Comparison of ENCODE assay signal across 24 cellular contexts in genomic region chr1:53371851-53372250, GRCh38. TPM values are rescaled to one million over a fixed set of nuclear protein-coding genes. Genes with fewer than 3 reads are reported as not detected.
DNase-seq lines count a peak whose midpoint lies in the region; ATAC-seq, FAIRE-seq and TF ChIP-seq lines count a peak whose summit lies in the region.
"Had no signal": no experiment of that assay in that cellular context is flagged by ENCODE, and none has a peak within 500 bp of the region (broad histone marks: within the 10 kb centered on the region; RNA-seq: fewer than 3 reads in every experiment).

No MANE protein-coding gene starts in this region.

- WGBS in esophagus squamous epithelium, 2 donors: 73 to 93% methylated on average over 5 of the region's 5 CpGs

- no peak overlapping the region for H3K4me3 Mint-ChIP-seq in natural killer cell
- no peak overlapping the region for H3K4me3 Mint-ChIP-seq in natural killer cell treated with Interleukin-12 subunit alpha and Interleukin-12 subunit beta and Interleukin-15 and Interleukin-18, amount 100 ng/mL, for 72 hours
- no peak overlapping the region for H3K4me3 Mint-ChIP-seq in nephron progenitor cell
- H3K4me3 Mint-ChIP-seq: effector memory CD8-positive, alpha-beta T cell; naive thymus-derived CD4-positive, alpha-beta T cell had no signal

- no peaks in the 10 kb centered on the region for H3K36me3 ChIP-seq in esophagus squamous epithelium
- H3K36me3 ChIP-seq: SJSA1, upper lobe of left lung had no signal

- H3K9me3 Mint-ChIP-seq in natural killer cell (no peaks in the 10 kb centered on the region), nephron progenitor cell (no peaks in the 10 kb centered on the region)
- no peaks in the 10 kb centered on the region for H3K9me3 Mint-ChIP-seq in natural killer cell treated with Interleukin-12 subunit alpha and Interleukin-12 subunit beta and Interleukin-15 and Interleukin-18, amount 100 ng/mL, for 72 hours
- H3K9me3 Mint-ChIP-seq: effector memory CD8-positive, alpha-beta T cell; naive thymus-derived CD4-positive, alpha-beta T cell had no signal

- ATAC-seq in natural killer cell: no peak
- ATAC-seq in natural killer cell treated with Interleukin-12 subunit alpha and Interleukin-12 subunit beta and Interleukin-15 and Interleukin-18, amount 100 ng/mL, for 72 hours: no peak
- ATAC-seq: effector memory CD8-positive, alpha-beta T cell; naive thymus-derived CD4-positive, alpha-beta T cell had no signal

- no peaks in the 10 kb centered on the region for H3K27me3 Mint-ChIP-seq in natural killer cell (ENCODE audit: low read depth in 2 of 2)
- H3K27me3 Mint-ChIP-seq in natural killer cell treated with Interleukin-12 subunit alpha and Interleukin-12 subunit beta and Interleukin-15 and Interleukin-18, amount 100 ng/mL, for 72 hours: no peaks in the 10 kb centered on the region
- peaks cover 18% of the 10 kb centered on the region for H3K27me3 Mint-ChIP-seq in nephron progenitor cell (ENCODE audit: low read depth, poor library complexity)

- H3K36me3 Mint-ChIP-seq in natural killer cell (no peaks in the 10 kb centered on the region), nephron progenitor cell (ENCODE audit: low read depth) (no peaks in the 10 kb centered on the region)
- no peaks in the 10 kb centered on the region for H3K36me3 Mint-ChIP-seq in natural killer cell treated with Interleukin-12 subunit alpha and Interleukin-12 subunit beta and Interleukin-15 and Interleukin-18, amount 100 ng/mL, for 72 hours

- DNase-seq in natural killer cell (peak; percentile 9), ecto neural progenitor cell (ENCODE audit: low spot score) (peak; percentile 24), nephron progenitor cell (no peak), UCSD-AML1 (lab: John Stamatoyannopoulos, UW; ENCODE audit: unreplicated experiment) (no peak), esophagus squamous epithelium (lab: John Stamatoyannopoulos, UW) (no peak), GM19239 (ENCODE audit: insufficient read length, low spot score) (no peak), pons (ENCODE audit: low spot score) (no peak)
- DNase-seq in natural killer cell treated with Interleukin-12 subunit alpha and Interleukin-12 subunit beta and Interleukin-15 and Interleukin-18, amount 100 ng/mL, for 72 hours (ENCODE audit: low spot score): no peak
- DNase-seq: activated CD4-positive, alpha-beta T cell treated with anti-CD3 and anti-CD28 coated beads for 1 hour; activated naive CD4-positive, alpha-beta T cell treated with anti-CD3 and anti-CD28 coated beads, Interleukin-2, amount 50 U/mL, for 16 hours; DMS53; effector memory CD8-positive, alpha-beta T cell; midbrain; NCI-H1105 treated with DMSO at 0.1 percent for 48 hours; NCI-H1930; NCI-H345 had no signal

- intact Hi-C loops in natural killer cell (cut with micrococcal nuclease) (no loop called here), esophagus squamous epithelium (cut with DNase I) (no loop called here)

- peaks cover 9 to 13% of the 10 kb centered on the region in 2 donors for H3K4me1 Mint-ChIP-seq in natural killer cell
- peaks cover 10 to 13% of the 10 kb centered on the region in 2 donors for H3K4me1 Mint-ChIP-seq in natural killer cell treated with Interleukin-12 subunit alpha and Interleukin-12 subunit beta and Interleukin-15 and Interleukin-18, amount 100 ng/mL, for 72 hours (ENCODE audit: low read depth in 2 of 2)
- H3K4me1 Mint-ChIP-seq in nephron progenitor cell: peaks cover 35% of the 10 kb centered on the region

- FAIRE-seq in GM19239 (lab: Jason Lieb, UNC): no peak
- FAIRE-seq: frontal cortex, G401.6, RCC 7860 had no signal

- H3K4me3 ChIP-seq in esophagus squamous epithelium: no peak overlapping the region
- H3K4me3 ChIP-seq: coronary artery, SJSA1, smooth muscle cell, upper lobe of left lung had no signal

- no peak overlapping the region for H3K27ac Mint-ChIP-seq in natural killer cell
- H3K27ac Mint-ChIP-seq in natural killer cell treated with Interleukin-12 subunit alpha and Interleukin-12 subunit beta and Interleukin-15 and Interleukin-18, amount 100 ng/mL, for 72 hours: no peak overlapping the region
- H3K27ac Mint-ChIP-seq in nephron progenitor cell: peak overlapping the region; percentile 2
- H3K27ac Mint-ChIP-seq: naive thymus-derived CD4-positive, alpha-beta T cell had no signal

- TF ChIP-seq CTCF in natural killer cell (IDR thresholded peaks at IDR 0.05) (no peak), nephron progenitor cell (IDR thresholded peaks at IDR 0.05) (no peak), esophagus squamous epithelium (IDR thresholded peaks at IDR 0.05) (no peak)

- H3K4me1 ChIP-seq in esophagus squamous epithelium: peaks cover 0 to 4% (median 0%) of the 10 kb centered on the region in 3 donors
- H3K4me1 ChIP-seq: SJSA1 had no signal

- TF ChIP-seq POLR2A in esophagus squamous epithelium (IDR thresholded peaks at IDR 0.05): no peak

- H3K9me3 ChIP-seq in esophagus squamous epithelium: no peaks in the 10 kb centered on the region
- H3K9me3 ChIP-seq: SJSA1, upper lobe of left lung had no signal

- peaks cover 0 to 36% (median 0%) of the 10 kb centered on the region in 4 donors for H3K27me3 ChIP-seq in esophagus squamous epithelium
- H3K27me3 ChIP-seq: SJSA1, upper lobe of left lung had no signal

- no peak overlapping the region for H3K27ac ChIP-seq in esophagus squamous epithelium
- H3K27ac ChIP-seq: coronary artery, SJSA1, upper lobe of left lung had no signal

RNA-seq across cellular contexts. Expression of gene LRP8, which starts 44.0 kb away (rescaled TPM):
- total RNA-seq in natural killer cell (10 to 100 TPM; 23.2 to 27.3 (median 24.9) TPM), esophagus squamous epithelium (10 to 100 TPM; 15.3 to 39.6 (median 18.8) TPM)
- 100 to 1,000 TPM in 1 of 2 donors, 10 to 100 TPM in 1; 87.8 to 194 TPM for total RNA-seq in natural killer cell treated with Interleukin-12 subunit alpha and Interleukin-12 subunit beta and Interleukin-15 and Interleukin-18, amount 100 ng/mL, for 72 hours

Comparison
In these comparisons a context has a peak if more than half of its experiments do, and no peak if none do; other contexts are left out.
1. DNase-seq: peak in natural killer cell (single experiment) and ecto neural progenitor cell (single experiment); none in natural killer cell treated with Interleukin-12 subunit alpha and Interleukin-12 subunit beta and Interleukin-15 and Interleukin-18, amount 100 ng/mL, for 72 hours (single experiment), nephron progenitor cell (single experiment), UCSD-AML1 (single experiment), esophagus squamous epithelium (single experiment), GM19239 (single experiment) and pons (single experiment).